Comparison of ENCODE assay signal across 1 cellular context in the genomic region with DNA sequence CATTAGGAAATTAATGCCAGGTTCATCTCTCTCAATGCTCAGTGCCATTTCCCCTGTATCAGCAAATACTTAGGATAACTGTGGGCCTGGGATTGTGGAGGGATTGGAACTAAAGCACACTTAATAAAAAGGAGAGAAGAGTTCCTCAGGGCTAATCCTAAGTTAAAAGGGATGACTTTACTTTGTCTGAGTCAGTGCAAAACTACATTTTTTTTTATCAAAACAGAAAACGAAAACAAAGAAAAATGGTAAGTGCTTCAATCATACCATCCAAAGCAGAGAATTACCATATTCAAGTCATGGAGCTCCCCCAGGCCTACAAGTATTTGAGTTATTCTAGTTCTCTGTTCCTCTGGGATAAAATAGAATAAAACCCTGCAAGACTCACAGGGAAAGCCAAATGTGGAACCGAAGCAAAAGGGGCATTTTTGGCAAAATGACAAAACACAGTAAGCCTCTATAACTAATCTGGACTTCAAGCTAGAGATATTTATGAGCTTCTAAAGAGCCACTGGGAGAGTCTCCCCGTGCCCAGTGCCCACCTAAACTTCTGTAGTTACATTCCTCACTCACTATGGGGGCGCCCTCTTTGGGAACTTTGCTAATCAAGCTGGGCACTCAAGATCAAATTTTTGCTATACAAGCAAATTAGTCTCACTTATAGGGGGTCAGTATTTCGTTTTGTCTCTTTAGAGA.
TF ChIP-seq lines count a peak whose summit lies in the region.

No MANE protein-coding gene starts in this region.

TF ChIP-seq in HEK293, 187 proteins besides CTCF, POLR2A, EP300 and RAD21 (continued from another document):
- TF ChIP-seq, protein P1, sequence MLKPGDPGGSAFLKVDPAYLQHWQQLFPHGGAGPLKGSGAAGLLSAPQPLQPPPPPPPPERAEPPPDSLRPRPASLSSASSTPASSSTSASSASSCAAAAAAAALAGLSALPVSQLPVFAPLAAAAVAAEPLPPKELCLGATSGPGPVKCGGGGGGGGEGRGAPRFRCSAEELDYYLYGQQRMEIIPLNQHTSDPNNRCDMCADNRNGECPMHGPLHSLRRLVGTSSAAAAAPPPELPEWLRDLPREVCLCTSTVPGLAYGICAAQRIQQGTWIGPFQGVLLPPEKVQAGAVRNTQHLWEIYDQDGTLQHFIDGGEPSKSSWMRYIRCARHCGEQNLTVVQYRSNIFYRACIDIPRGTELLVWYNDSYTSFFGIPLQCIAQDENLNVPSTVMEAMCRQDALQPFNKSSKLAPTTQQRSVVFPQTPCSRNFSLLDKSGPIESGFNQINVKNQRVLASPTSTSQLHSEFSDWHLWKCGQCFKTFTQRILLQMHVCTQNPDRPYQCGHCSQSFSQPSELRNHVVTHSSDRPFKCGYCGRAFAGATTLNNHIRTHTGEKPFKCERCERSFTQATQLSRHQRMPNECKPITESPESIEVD (tag by site-specific recombination; IDR thresholded peaks at IDR 0.05), result peak; percentile 29
- TF ChIP-seq, protein P2, sequence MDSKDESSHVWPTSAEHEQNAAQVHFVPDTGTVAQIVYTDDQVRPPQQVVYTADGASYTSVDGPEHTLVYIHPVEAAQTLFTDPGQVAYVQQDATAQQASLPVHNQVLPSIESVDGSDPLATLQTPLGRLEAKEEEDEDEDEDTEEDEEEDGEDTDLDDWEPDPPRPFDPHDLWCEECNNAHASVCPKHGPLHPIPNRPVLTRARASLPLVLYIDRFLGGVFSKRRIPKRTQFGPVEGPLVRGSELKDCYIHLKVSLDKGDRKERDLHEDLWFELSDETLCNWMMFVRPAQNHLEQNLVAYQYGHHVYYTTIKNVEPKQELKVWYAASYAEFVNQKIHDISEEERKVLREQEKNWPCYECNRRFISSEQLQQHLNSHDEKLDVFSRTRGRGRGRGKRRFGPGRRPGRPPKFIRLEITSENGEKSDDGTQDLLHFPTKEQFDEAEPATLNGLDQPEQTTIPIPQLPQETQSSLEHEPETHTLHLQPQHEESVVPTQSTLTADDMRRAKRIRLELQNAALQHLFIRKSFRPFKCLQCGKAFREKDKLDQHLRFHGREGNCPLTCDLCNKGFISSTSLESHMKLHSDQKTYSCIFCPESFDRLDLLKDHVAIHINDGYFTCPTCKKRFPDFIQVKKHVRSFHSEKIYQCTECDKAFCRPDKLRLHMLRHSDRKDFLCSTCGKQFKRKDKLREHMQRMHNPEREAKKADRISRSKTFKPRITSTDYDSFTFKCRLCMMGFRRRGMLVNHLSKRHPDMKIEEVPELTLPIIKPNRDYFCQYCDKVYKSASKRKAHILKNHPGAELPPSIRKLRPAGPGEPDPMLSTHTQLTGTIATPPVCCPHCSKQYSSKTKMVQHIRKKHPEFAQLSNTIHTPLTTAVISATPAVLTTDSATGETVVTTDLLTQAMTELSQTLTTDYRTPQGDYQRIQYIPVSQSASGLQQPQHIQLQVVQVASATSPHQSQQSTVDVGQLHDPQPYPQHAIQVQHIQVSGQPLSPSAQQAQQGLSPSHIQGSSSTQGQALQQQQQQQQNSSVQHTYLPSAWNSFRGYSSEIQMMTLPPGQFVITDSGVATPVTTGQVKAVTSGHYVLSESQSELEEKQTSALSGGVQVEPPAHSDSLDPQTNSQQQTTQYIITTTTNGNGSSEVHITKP (tag by site-specific recombination; IDR thresholded peaks at IDR 0.05), result peak; percentile 60
